11 cellular contexts compared by ENCODE assay signal in the genomic region with DNA sequence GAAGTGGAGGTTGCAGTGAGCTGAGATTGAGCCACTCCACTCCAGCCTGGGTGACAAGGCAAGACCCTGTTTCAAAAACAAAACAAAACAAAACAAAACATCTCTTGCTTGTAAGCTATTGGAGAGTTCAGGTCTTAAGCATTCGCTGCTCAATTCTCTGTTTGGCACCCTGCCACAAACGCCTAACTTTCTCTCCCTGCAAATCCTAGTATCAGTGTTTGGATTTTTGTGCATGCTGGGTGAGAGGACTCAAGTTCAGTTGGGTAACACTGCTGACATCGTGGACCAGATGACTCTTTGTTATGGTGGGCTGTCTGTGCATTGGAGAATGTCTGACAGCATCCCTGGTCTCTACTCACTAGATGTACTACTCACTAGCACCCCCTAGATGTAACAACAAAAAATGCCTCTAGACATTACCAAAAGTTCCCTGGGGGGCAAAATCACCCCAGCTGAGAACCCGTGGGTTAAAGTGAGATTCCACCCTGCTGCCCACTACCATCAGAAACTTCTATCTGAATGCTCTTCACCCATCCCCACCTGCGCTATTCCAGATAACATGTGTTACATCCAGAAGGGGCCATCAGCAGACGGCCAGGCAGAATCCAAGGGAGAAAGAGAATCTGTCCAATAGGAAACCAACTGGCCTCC. TPM values are rescaled to one million over a fixed set of nuclear protein-coding genes. Genes with fewer than 3 reads are reported as not detected.
DNase-seq lines count a peak whose midpoint lies in the region; ATAC-seq and TF ChIP-seq lines count a peak whose summit lies in the region.
"Had no signal": no experiment of that assay in that cellular context is flagged by ENCODE, and none has a peak within 500 bp of the region (broad histone marks: within the 10 kb centered on the region; RNA-seq: fewer than 3 reads in every experiment).

No MANE protein-coding gene starts in this region.

- H3K4me3 Mint-ChIP-seq in CD8-positive, alpha-beta memory T cell = no peak overlapping the region

- no peak for TF ChIP-seq POLR2A in erythroblast (IDR thresholded peaks at IDR 0.05; ENCODE audit: low read length)

- CTCF ChIA-PET in CD8-positive, alpha-beta memory T cell (lab: Charles Lee) = interaction anchor here (0.8 to 2.9 kb wide), 2 partner anchors 10 to 22 kb away, joined by 3 to 14 read pairs; no protein-coding TSS in a partner anchor

- TF ChIP-seq CTCF in AG09309 (IDR thresholded peaks at IDR 0.05; ENCODE audit: control insufficient read depth, insufficient read depth, low read depth, low read length, missing control alignments) = peak; percentile 21
- TF ChIP-seq CTCF in GM12872 (IDR thresholded peaks at IDR 0.05; ENCODE audit: insufficient read depth, low read depth, low read length) = peak; percentile 63

- H3K4me1 ChIP-seq in CD8-positive, alpha-beta memory T cell (ENCODE audit: insufficient read depth, low read length) = no peaks in the 10 kb centered on the region
- H3K4me1 ChIP-seq: body of pancreas, thyroid gland had no signal

- H3K36me3 Mint-ChIP-seq in CD8-positive, alpha-beta memory T cell = no peaks in the 10 kb centered on the region

- H3K9me3 ChIP-seq in CD8-positive, alpha-beta memory T cell (ENCODE audit: low read length) = no peaks in the 10 kb centered on the region
- H3K9me3 ChIP-seq: body of pancreas, thyroid gland had no signal

- peaks cover 3 to 4% of the 10 kb centered on the region in 2 donors for H3K27me3 Mint-ChIP-seq in CD8-positive, alpha-beta memory T cell

- H3K36me3 ChIP-seq in CD8-positive, alpha-beta memory T cell (ENCODE audit: insufficient read depth, low read length) = no peaks in the 10 kb centered on the region
- H3K36me3 ChIP-seq: thyroid gland had no signal

- no peaks in the 10 kb centered on the region for H3K4me1 Mint-ChIP-seq in CD8-positive, alpha-beta memory T cell

- no peak overlapping the region for H3K27ac Mint-ChIP-seq in CD8-positive, alpha-beta memory T cell

- H3K4me3 ChIP-seq in AG09309 (ENCODE audit: control insufficient read depth, low read depth, low read length) = no peak overlapping the region
- H3K4me3 ChIP-seq in CD8-positive, alpha-beta memory T cell (ENCODE audit: low read length) = no peak overlapping the region
- H3K4me3 ChIP-seq: body of pancreas, thyroid gland had no signal

- H3K9me3 Mint-ChIP-seq in CD8-positive, alpha-beta memory T cell = peaks cover 0 to 2% (median 0%) of the 10 kb centered on the region in 5 donors

- no peak for DNase-seq in AG09309 (ENCODE audit: low read depth)
- DNase-seq in NCI-H69 (lab: John Stamatoyannopoulos, UW) = peak; percentile 7
- peak; percentile 15 to 28 for DNase-seq in erythroblast (lab: John Stamatoyannopoulos, UW)
- no peak for DNase-seq in CD8-positive, alpha-beta memory T cell
- DNase-seq in DMS79 treated with DMSO at 0.1 percent for 48 hours (lab: John Stamatoyannopoulos, UW) = no peak
- DNase-seq in mucosa of gallbladder (ENCODE audit: low spot score) = no peak
- DNase-seq: body of pancreas, NCI-H1417 treated with DMSO at 0.1 percent for 48 hours had no signal

- H3K27me3 ChIP-seq in CD8-positive, alpha-beta memory T cell (ENCODE audit: insufficient read depth, low read length, poor library complexity, severe bottlenecking) = no peaks in the 10 kb centered on the region
- H3K27me3 ChIP-seq: body of pancreas, thyroid gland had no signal

- POLR2A ChIA-PET in CD8-positive, alpha-beta memory T cell (lab: Charles Lee) = no interaction called here

- ATAC-seq in GM18498 (IDR thresholded peaks at IDR 0.05; ENCODE audit: unreplicated experiment) = no peak
- ATAC-seq: body of pancreas had no signal

- H3K27ac ChIP-seq in CD8-positive, alpha-beta memory T cell (ENCODE audit: low read depth, low read length) = no peak overlapping the region
- H3K27ac ChIP-seq: body of pancreas, thyroid gland had no signal

RNA-seq across cellular contexts. Expression of gene CACNB4, which starts 50.9 kb away (rescaled TPM):
- under 1 TPM; 0.18 to 0.20 TPM for total RNA-seq in CD8-positive, alpha-beta memory T cell
- polyA plus RNA-seq in CD8-positive, alpha-beta memory T cell = not detected
- 1.8 TPM for total RNA-seq in mucosa of gallbladder

Comparison
In these comparisons a context has a peak if more than half of its experiments do, and no peak if none do; other contexts are left out.
1. DNase-seq: peak in NCI-H69 (single experiment) and erythroblast (2 of 2); none in AG09309 (single experiment), CD8-positive, alpha-beta memory T cell (0 of 5), DMS79 treated with DMSO at 0.1 percent for 48 hours (single experiment) and mucosa of gallbladder (single experiment).